19 cellular contexts compared by ENCODE assay signal in genomic region chr1:230086152-230086551, GRCh38. TPM values are rescaled to one million over a fixed set of nuclear protein-coding genes. Genes with fewer than 3 reads are reported as not detected.
DNase-seq lines count a peak whose midpoint lies in the region; ATAC-seq and TF ChIP-seq lines count a peak whose summit lies in the region.
"Had no signal": no experiment of that assay in that cellular context is flagged by ENCODE, and none has a peak within 500 bp of the region (broad histone marks: within the 10 kb centered on the region; RNA-seq: fewer than 3 reads in every experiment).

No MANE protein-coding gene starts in this region.

- peak overlapping the region; percentile 58 for H3K9ac ChIP-seq in BLaER1

- intact Hi-C loops in lower lobe of right lung (cut with DNase I): no loop called here

- H3K27ac ChIP-seq in BLaER1 (peak overlapping the region; percentile 66), lower lobe of right lung (no peak overlapping the region)
- H3K27ac ChIP-seq: SK-N-MC, upper lobe of left lung had no signal

- H3K4me3 ChIP-seq in BLaER1: no peak overlapping the region; the same call in 1 of the 2 replicates
- H3K4me3 ChIP-seq in Jurkat, Clone E6-1 (ENCODE audit: low read length): peak overlapping the region; percentile 38
- no peak overlapping the region for H3K4me3 ChIP-seq in lower lobe of right lung
- H3K4me3 ChIP-seq: SK-N-MC, upper lobe of left lung had no signal

- H4K20me1 ChIP-seq in BLaER1: peaks cover 100% of the 10 kb centered on the region

- in situ Hi-C loops in GM13977 (cut with MboI; ENCODE audit: low pct_unique_long_range_greater_than_20kb, low sequenced_read_pairs, unreplicated experiment): no loop called here

- H3K9me3 Mint-ChIP-seq in chondrocyte (ENCODE audit: low read depth) (peaks cover 5% of the 10 kb centered on the region), osteocyte (ENCODE audit: unreplicated experiment) (no peaks in the 10 kb centered on the region)
- no peaks in the 10 kb centered on the region for H3K9me3 Mint-ChIP-seq in activated CD8-positive, alpha-beta T cell treated with anti-CD3 and anti-CD28 coated beads, Interleukin-2, amount 10 ng/mL, durations not matched to agents 7 days and 5 days (ENCODE audit: insufficient read depth)

- H3K36me3 ChIP-seq in BLaER1: peaks cover 54% of the 10 kb centered on the region
- no peaks in the 10 kb centered on the region for H3K36me3 ChIP-seq in lower lobe of right lung

- H3K4me2 ChIP-seq in BLaER1: peak overlapping the region; percentile 78

- CTCF ChIA-PET in activated CD8-positive, alpha-beta T cell treated with anti-CD3 and anti-CD28 coated beads, Interleukin-2, amount 10 ng/mL, durations not matched to agents 7 days and 5 days (lab: Charles Lee): interaction anchor here (1.1 to 1.2 kb wide), 2 partner anchors 13 to 224 kb away, joined by 3 to 4 read pairs; no protein-coding TSS in a partner anchor

- H3K9me3 ChIP-seq in BLaER1 (no peaks in the 10 kb centered on the region), lower lobe of right lung (no peaks in the 10 kb centered on the region)

- H3K27ac Mint-ChIP-seq in chondrocyte (ENCODE audit: unreplicated experiment): peak overlapping the region; percentile 98
- H3K27ac Mint-ChIP-seq in osteocyte (ENCODE audit: unreplicated experiment): peak overlapping the region; percentile 98
- H3K27ac Mint-ChIP-seq in activated CD8-positive, alpha-beta T cell treated with anti-CD3 and anti-CD28 coated beads, Interleukin-2, amount 10 ng/mL, durations not matched to agents 7 days and 5 days: no peak overlapping the region
- H3K27ac Mint-ChIP-seq: activated T-helper 2 cell treated with anti-CD3 and anti-CD28 coated beads, Interferon-gamma antibody, Interleukin-2, Interleukin-4, amounts not matched to agents 10 μg/mL and 5 μg/mL and 100 μg/mL, durations not matched to agents 14 hours and 24 hours and 36 hours had no signal

- H3K27me3 ChIP-seq in BLaER1: no peaks in the 10 kb centered on the region
- H3K27me3 ChIP-seq in lower lobe of right lung (ENCODE audit: low read depth): no peaks in the 10 kb centered on the region
- H3K27me3 ChIP-seq: upper lobe of left lung had no signal

- POLR2A ChIA-PET in activated CD8-positive, alpha-beta T cell treated with anti-CD3 and anti-CD28 coated beads, Interleukin-2, amount 10 ng/mL, durations not matched to agents 7 days and 5 days (lab: Charles Lee): no interaction called here

- H3K4me1 Mint-ChIP-seq in chondrocyte (ENCODE audit: low read depth): peaks cover 100% of the 10 kb centered on the region
- peaks cover 84% of the 10 kb centered on the region for H3K4me1 Mint-ChIP-seq in osteocyte (ENCODE audit: unreplicated experiment)
- peaks cover 36% of the 10 kb centered on the region for H3K4me1 Mint-ChIP-seq in activated CD8-positive, alpha-beta T cell treated with anti-CD3 and anti-CD28 coated beads, Interleukin-2, amount 10 ng/mL, durations not matched to agents 7 days and 5 days (ENCODE audit: low read depth)

- no peak overlapping the region for H3K4me3 Mint-ChIP-seq in chondrocyte (ENCODE audit: unreplicated experiment)
- H3K4me3 Mint-ChIP-seq in osteocyte (ENCODE audit: unreplicated experiment): no peak overlapping the region
- H3K4me3 Mint-ChIP-seq in activated CD8-positive, alpha-beta T cell treated with anti-CD3 and anti-CD28 coated beads, Interleukin-2, amount 10 ng/mL, durations not matched to agents 7 days and 5 days: no peak overlapping the region

- no peaks in the 10 kb centered on the region for H3K27me3 Mint-ChIP-seq in chondrocyte (ENCODE audit: low read depth)
- H3K27me3 Mint-ChIP-seq in osteocyte (ENCODE audit: unreplicated experiment): no peaks in the 10 kb centered on the region
- no peaks in the 10 kb centered on the region for H3K27me3 Mint-ChIP-seq in activated CD8-positive, alpha-beta T cell treated with anti-CD3 and anti-CD28 coated beads, Interleukin-2, amount 10 ng/mL, durations not matched to agents 7 days and 5 days (ENCODE audit: low read depth)
- H3K27me3 Mint-ChIP-seq: naive B cell had no signal

- peaks cover 85% of the 10 kb centered on the region for H3K4me1 ChIP-seq in BLaER1
- H3K4me1 ChIP-seq in lower lobe of right lung: peaks cover 32% of the 10 kb centered on the region

- TF ChIP-seq CTCF in chondrocyte (IDR thresholded peaks at IDR 0.05) (no peak), osteocyte (IDR thresholded peaks at IDR 0.05) (no peak), lower lobe of right lung (IDR thresholded peaks at IDR 0.05) (no peak), GM13977 (IDR thresholded peaks at IDR 0.05; ENCODE audit: extremely low read depth, insufficient read depth, missing control alignments) (no peak)

- no peak for ATAC-seq in GM21526 (IDR thresholded peaks at IDR 0.05; ENCODE audit: low FRiP score, unreplicated experiment)
- ATAC-seq in lower lobe of right lung: no peak
- ATAC-seq in activated CD8-positive, alpha-beta T cell treated with anti-CD3 and anti-CD28 coated beads, Interleukin-2, amount 10 ng/mL, durations not matched to agents 7 days and 5 days: no peak
- ATAC-seq: left colon had no signal

- H3K36me3 Mint-ChIP-seq in chondrocyte (ENCODE audit: low read depth) (peaks cover 7% of the 10 kb centered on the region), osteocyte (ENCODE audit: unreplicated experiment) (peaks cover 5% of the 10 kb centered on the region)
- H3K36me3 Mint-ChIP-seq in activated CD8-positive, alpha-beta T cell treated with anti-CD3 and anti-CD28 coated beads, Interleukin-2, amount 10 ng/mL, durations not matched to agents 7 days and 5 days (ENCODE audit: low read depth): peaks cover 15% of the 10 kb centered on the region

- no peak for DNase-seq in Jurkat, Clone E6-1 (ENCODE audit: low read depth, low spot score)
- DNase-seq in chondrocyte (ENCODE audit: low spot score): no peak
- no peak for DNase-seq in osteocyte (ENCODE audit: extremely low spot score, unreplicated experiment)
- no peak for DNase-seq in lower lobe of right lung
- DNase-seq in GM13977 (ENCODE audit: low spot score): no peak
- DNase-seq in activated CD8-positive, alpha-beta T cell treated with anti-CD3 and anti-CD28 coated beads, Interleukin-2, amount 10 ng/mL, durations not matched to agents 7 days and 5 days: no peak
- DNase-seq: activated CD4-positive, alpha-beta T cell treated with anti-CD3 and anti-CD28 coated beads, Interleukin-2, amount 50 U/mL, for 48 hours; dermis blood vessel endothelial cell; DMS153; hypothalamus; left colon; naive B cell; NCI-H2107; stimulated activated CD4-positive, alpha-beta T cell treated with anti-CD3 and anti-CD28 coated beads, Interleukin-2, amount 100 ng/mL, for 24 hours; upper lobe of left lung had no signal

RNA-seq across cellular contexts. Expression of gene GALNT2, which starts 19.1 kb away (rescaled TPM):
- 60.8 TPM for polyA plus RNA-seq in Jurkat, Clone E6-1 (2012; ENCODE audit: insufficient read depth, insufficient read length)
- total RNA-seq in chondrocyte (210 to 276 TPM (median 223 TPM) in 3 replicates), osteocyte (149 TPM in 2 replicates), lower lobe of right lung (48.0 TPM)
- total RNA-seq in activated CD8-positive, alpha-beta T cell treated with anti-CD3 and anti-CD28 coated beads, Interleukin-2, amount 10 ng/mL, durations not matched to agents 7 days and 5 days: 10 to 100 TPM; 20.7 to 21.2 TPM
